In the genomic region with DNA sequence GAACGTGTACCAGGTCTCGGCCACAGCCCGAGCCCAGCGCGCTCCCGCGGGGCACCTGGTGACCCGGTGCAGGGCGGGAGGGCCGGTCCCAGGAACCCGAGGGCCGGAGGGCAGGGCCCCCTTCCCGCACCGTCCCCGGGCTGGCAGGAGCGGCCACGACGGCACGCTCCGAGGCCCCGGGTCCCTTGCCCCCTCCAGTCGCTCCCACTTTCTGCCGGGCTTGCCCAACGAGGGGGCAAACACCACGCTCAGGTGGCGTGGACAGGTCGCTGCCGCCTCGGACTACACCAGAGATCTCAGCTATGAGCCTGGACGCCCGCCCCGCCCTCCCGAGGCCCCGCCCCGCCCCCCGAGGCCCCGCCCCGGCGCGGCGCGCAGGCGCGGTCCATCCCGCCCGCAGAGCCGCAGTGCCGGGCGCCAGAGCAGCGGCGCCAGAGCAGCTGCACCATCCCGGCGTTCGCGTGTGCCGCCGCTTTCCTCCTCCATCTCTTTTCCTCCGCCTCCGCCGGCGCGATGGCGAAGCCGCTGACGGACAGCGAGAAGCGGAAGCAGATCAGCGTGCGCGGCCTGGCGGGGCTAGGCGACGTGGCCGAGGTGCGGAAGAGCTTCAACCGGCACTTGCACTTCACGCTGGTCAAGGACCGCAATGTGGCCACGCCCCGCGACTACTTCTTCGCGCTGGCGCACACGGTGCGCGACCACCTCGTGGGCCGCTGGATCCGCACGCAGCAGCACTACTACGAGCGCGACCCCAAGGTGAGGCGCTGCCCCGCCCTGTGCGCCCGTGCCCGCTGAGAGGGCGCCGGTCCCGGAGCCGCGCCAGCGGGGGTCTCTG, we compare ENCODE assay signal across 8 cellular contexts. TPM values are rescaled to one million over a fixed set of nuclear protein-coding genes. Genes with fewer than 3 reads are reported as not detected.
DNase-seq lines count a peak whose midpoint lies in the region; ATAC-seq and TF ChIP-seq lines count a peak whose summit lies in the region.

A gene (plus strand): TSS at position 420 of the 835 bp plus-strand sequence. CDS start 94 bp downstream, at position 514.

- peak within 1 kb of the TSS; percentile 88 for H3K4me3 Mint-ChIP-seq in activated CD4-positive, alpha-beta T cell treated with anti-CD3 and anti-CD28 coated beads for 36 hours
- H3K4me3 Mint-ChIP-seq in chondrocyte (ENCODE audit: unreplicated experiment): peak within 1 kb of the TSS; percentile 90

- ATAC-seq in GM19035 (IDR thresholded peaks at IDR 0.05; ENCODE audit: unreplicated experiment): peak; percentile 70
- ATAC-seq in HG03280 (IDR thresholded peaks at IDR 0.05; ENCODE audit: unreplicated experiment): peak; percentile 65
- peak; percentile 88 for ATAC-seq in activated CD4-positive, alpha-beta T cell treated with anti-CD3 and anti-CD28 coated beads for 36 hours

- intact Hi-C loops in activated CD4-positive, alpha-beta T cell treated with anti-CD3 and anti-CD28 coated beads for 36 hours (cut with DNase I, micrococcal nuclease): loop anchor here (1.0 to 10.0 kb wide), 16 partner anchors 10 to 1891 kb away; a partner anchor contains a TSS

- peaks cover 3% of the 10 kb centered on the region for H3K27me3 Mint-ChIP-seq in activated CD4-positive, alpha-beta T cell treated with anti-CD3 and anti-CD28 coated beads for 36 hours
- H3K27me3 Mint-ChIP-seq in chondrocyte (ENCODE audit: low read depth): no peaks in the 10 kb centered on the region

- H3K4me1 Mint-ChIP-seq in activated CD4-positive, alpha-beta T cell treated with anti-CD3 and anti-CD28 coated beads for 36 hours: peaks cover 53% of the 10 kb centered on the region
- peaks cover 56% of the 10 kb centered on the region for H3K4me1 Mint-ChIP-seq in chondrocyte (ENCODE audit: low read depth)

- POLR2A ChIA-PET in activated CD4-positive, alpha-beta T cell treated with anti-CD3 and anti-CD28 coated beads for 36 hours (lab: Charles Lee): interaction anchor here (1.0 kb wide), 1 partner anchor 23 kb away, joined by 3 read pairs; no protein-coding TSS in a partner anchor

- peak within 1 kb of the TSS; percentile 88 for H3K27ac Mint-ChIP-seq in activated CD4-positive, alpha-beta T cell treated with anti-CD3 and anti-CD28 coated beads for 36 hours
- peak within 1 kb of the TSS; percentile 98 for H3K27ac Mint-ChIP-seq in chondrocyte (ENCODE audit: unreplicated experiment)

- DNase-seq in Ammon's horn (ENCODE audit: low spot score): peak; percentile 86
- DNase-seq in NCI-H510A (lab: John Stamatoyannopoulos, UW): peak; percentile 88
- peak; percentile 87 for DNase-seq in activated CD4-positive, alpha-beta T cell treated with anti-CD3 and anti-CD28 coated beads for 36 hours
- peak; percentile 94 for DNase-seq in chondrocyte (ENCODE audit: low spot score)
- DNase-seq in kidney glomerular epithelial cell (lab: John Stamatoyannopoulos, UW): peak; percentile 59
- DNase-seq in stimulated activated CD4-positive, alpha-beta T cell treated with anti-CD3 and anti-CD28 coated beads, Interleukin-15, amount 100 ng/mL, for 48 hours (ENCODE audit: low read depth in 2 of 2): peak; percentile 61 to 64

- H3K36me3 Mint-ChIP-seq in activated CD4-positive, alpha-beta T cell treated with anti-CD3 and anti-CD28 coated beads for 36 hours (ENCODE audit: low read depth): peaks cover under 1% of the 10 kb centered on the region
- H3K36me3 Mint-ChIP-seq in chondrocyte (ENCODE audit: low read depth): no peaks in the 10 kb centered on the region

- CTCF ChIA-PET in activated CD4-positive, alpha-beta T cell treated with anti-CD3 and anti-CD28 coated beads for 36 hours (lab: Charles Lee): interaction anchor here (0.9 to 1.8 kb wide), 5 partner anchors 12 to 254 kb away, joined by 4 to 7 read pairs (median 4); a partner anchor contains a TSS

- H3K9me3 Mint-ChIP-seq in activated CD4-positive, alpha-beta T cell treated with anti-CD3 and anti-CD28 coated beads for 36 hours (ENCODE audit: low read depth): peaks cover 4% of the 10 kb centered on the region
- peaks cover 4% of the 10 kb centered on the region for H3K9me3 Mint-ChIP-seq in chondrocyte (ENCODE audit: low read depth)

- no peak for TF ChIP-seq CTCF in chondrocyte (IDR thresholded peaks at IDR 0.05)

RNA-seq across cellular contexts. Expression of the gene that starts here (rescaled TPM):
- 10 to 100 TPM; 18.0 to 21.1 TPM for total RNA-seq in activated CD4-positive, alpha-beta T cell treated with anti-CD3 and anti-CD28 coated beads for 36 hours
- total RNA-seq in chondrocyte: 130 to 171 TPM (median 170 TPM) in 3 replicates

Comparison
In these comparisons a context has a peak if more than half of its experiments do, and no peak if none do; other contexts are left out.
1. Peak in every context shown above with its lines: DNase-seq and ATAC-seq.